Comparison of ENCODE assay signal across 8 cellular contexts in the genomic region with DNA sequence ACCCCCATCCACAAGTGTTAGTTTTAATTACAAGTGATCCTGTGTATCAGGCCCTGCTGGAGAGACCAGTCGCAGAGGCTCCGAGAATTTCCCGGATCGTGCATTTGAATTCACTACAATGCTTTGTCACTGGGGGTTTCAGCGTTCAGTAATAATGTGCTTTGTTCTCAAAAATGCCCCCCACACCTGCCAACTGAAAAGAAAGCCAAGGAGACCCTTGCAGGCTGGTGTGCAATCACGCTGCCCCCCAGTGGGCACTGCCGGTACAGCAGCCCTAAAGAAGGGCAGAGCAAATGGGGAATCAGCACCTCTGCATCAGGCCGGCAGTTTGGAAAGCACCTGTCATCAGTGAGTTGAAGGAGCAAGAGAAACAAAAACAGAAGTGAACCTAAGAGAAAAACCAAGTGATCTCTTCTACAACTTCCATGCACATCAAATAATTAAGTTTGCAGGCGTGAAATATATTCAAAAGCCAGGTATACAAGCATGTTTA.
DNase-seq lines count a peak whose midpoint lies in the region; ATAC-seq and FAIRE-seq lines count a peak whose summit lies in the region.

No MANE protein-coding gene starts in this region.

- peak; percentile 55 for FAIRE-seq in urothelium cell line (lab: Jason Lieb, UNC)

- DNase-seq in DMS153 (lab: John Stamatoyannopoulos, UW) (peak; percentile 1), OCI-M2 (lab: John Stamatoyannopoulos, UW; ENCODE audit: unreplicated experiment) (peak; percentile 3), germinal center (ENCODE audit: low spot score) (peak; percentile 68), posterior cingulate gyrus (peak; percentile 40 to 95 (median 75)), urothelium cell line (ENCODE audit: low spot score) (peak; percentile 61)
- peak; percentile 37 to 38 for DNase-seq in activated T-helper 1 cell treated with anti-CD3 and anti-CD28 coated beads, Interleukin-2, amount 50 U/mL, for 16 hours (ENCODE audit: low read depth in 1 of 2, low spot score in 1 of 2)

- intact Hi-C loops in posterior cingulate gyrus (cut with DNase I) = loop anchor here (5.0 kb wide), 1 partner anchor 110 kb away; no protein-coding TSS in a partner anchor

- ATAC-seq in GM19455 (IDR thresholded peaks at IDR 0.05; ENCODE audit: unreplicated experiment) = peak; percentile 77
- peak; percentile 82 for ATAC-seq in HG03520 (IDR thresholded peaks at IDR 0.05; ENCODE audit: unreplicated experiment)

Comparison
In these comparisons a context has a peak if more than half of its experiments do, and no peak if none do; other contexts are left out.
1. Peak in every context shown above with its lines: DNase-seq and ATAC-seq.
2. DNase-seq: peak in every context shown above with its lines; median percentile 75 in posterior cingulate gyrus; 68 in germinal center; 61 in urothelium cell line; 38 in activated T-helper 1 cell treated with anti-CD3 and anti-CD28 coated beads, Interleukin-2, amount 50 U/mL, for 16 hours; 3 in OCI-M2; 1 in DMS153.